28 cellular contexts compared by ENCODE assay signal in the genomic region with DNA sequence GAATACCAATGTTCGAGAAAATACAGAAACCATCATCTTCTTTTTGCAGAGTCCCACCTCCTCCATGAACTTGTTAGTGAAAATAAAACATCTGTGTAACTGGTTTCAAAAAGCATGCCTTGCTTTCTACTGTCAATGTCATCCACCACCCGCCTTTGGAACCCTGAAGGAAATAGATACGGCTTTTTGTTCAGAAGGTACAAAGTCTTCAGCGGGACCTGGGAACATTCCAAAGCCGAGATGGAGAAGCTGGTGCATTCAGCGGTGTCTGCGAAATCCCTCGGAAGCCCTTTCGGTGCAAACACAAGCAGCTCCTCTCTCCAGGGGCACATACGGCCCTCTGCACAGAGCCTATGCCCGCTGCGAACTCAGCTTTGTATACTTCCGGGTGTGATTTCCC.
DNase-seq lines count a peak whose midpoint lies in the region; ATAC-seq, FAIRE-seq and TF ChIP-seq lines count a peak whose summit lies in the region.
"Had no signal": no experiment of that assay in that cellular context is flagged by ENCODE, and none has a peak within 500 bp of the region (broad histone marks: within the 10 kb centered on the region; RNA-seq: fewer than 3 reads in every experiment).

No MANE protein-coding gene starts in this region.

- no peak for FAIRE-seq in small intestine (lab: Jason Lieb, UNC)
- FAIRE-seq: A204.1, GM12878, GM12892, GM18507, GM19239 had no signal

- peaks cover 12% of the 10 kb centered on the region for H3K27me3 Mint-ChIP-seq in endothelial cell (ENCODE audit: unreplicated experiment)
- H3K27me3 Mint-ChIP-seq: CD4-positive, alpha-beta memory T cell; CD4-positive, CD25-positive, alpha-beta regulatory T cell had no signal

- no peaks in the 10 kb centered on the region for H3K4me1 ChIP-seq in esophagus muscularis mucosa
- H3K4me1 ChIP-seq in lower lobe of right lung = no peaks in the 10 kb centered on the region
- H3K4me1 ChIP-seq in small intestine (ENCODE audit: control insufficient read depth in 2 of 2, insufficient read depth in 1 of 2, low read depth in 1 of 2, low read length in 1 of 2) = no peaks in the 10 kb centered on the region
- H3K4me1 ChIP-seq: BE2C, BLaER1 had no signal

- no peak for ATAC-seq in lower lobe of right lung
- ATAC-seq: GM12878 had no signal

- no peaks in the 10 kb centered on the region for H3K36me3 ChIP-seq in esophagus muscularis mucosa
- no peaks in the 10 kb centered on the region for H3K36me3 ChIP-seq in lower lobe of right lung
- no peaks in the 10 kb centered on the region for H3K36me3 ChIP-seq in small intestine (ENCODE audit: control insufficient read depth in 2 of 2, insufficient read depth in 2 of 2, low read length in 2 of 2)
- H3K36me3 ChIP-seq: BE2C, BLaER1 had no signal

- H3K4me3 ChIP-seq in esophagus muscularis mucosa (no peak overlapping the region), lower lobe of right lung (peak overlapping the region; percentile 8), small intestine (ENCODE audit: low read depth in 1 of 2, low read length in 2 of 2) (no peak overlapping the region)
- H3K4me3 ChIP-seq: BLaER1, GM12878 had no signal

- no peak for TF ChIP-seq EP300 in esophagus muscularis mucosa (IDR thresholded peaks at IDR 0.05)

- DNase-seq in esophagus muscularis mucosa (ENCODE audit: extremely low spot score) (peak; percentile 45), lower lobe of right lung (no peak), small intestine (peak; percentile 80), NCI-H2196 (lab: John Stamatoyannopoulos, UW; ENCODE audit: unreplicated experiment) (no peak), endothelial cell (ENCODE audit: low spot score) (no peak)
- no peak for DNase-seq in stimulated activated CD8-positive, alpha-beta memory T cell treated with anti-CD3 and anti-CD28 coated beads, Interleukin-4, amount 100 ng/mL, for 48 hours
- DNase-seq: 8988T; ACHN; BE2C; C1 segment of cervical spinal cord; CD4-positive, alpha-beta memory T cell; CD4-positive, CD25-positive, alpha-beta regulatory T cell; CD8-positive, alpha-beta memory T cell; COR-L47; DMS 273 treated with DMSO at 0.1 percent for 48 hours; DMS153; DMS53; DMS79; DND-41; EL; GDM1 had no signal

- TF ChIP-seq POLR2A in esophagus muscularis mucosa (IDR thresholded peaks at IDR 0.05; ENCODE audit: low read depth) = no peak

- peaks cover 21% of the 10 kb centered on the region for H3K36me3 Mint-ChIP-seq in endothelial cell (ENCODE audit: low read depth, unreplicated experiment)
- H3K36me3 Mint-ChIP-seq: CD14-positive monocyte; CD4-positive, alpha-beta memory T cell; CD4-positive, CD25-positive, alpha-beta regulatory T cell; CD8-positive, alpha-beta memory T cell had no signal

- H3K4me3 Mint-ChIP-seq in endothelial cell (ENCODE audit: unreplicated experiment) = no peak overlapping the region
- H3K4me3 Mint-ChIP-seq: CD14-positive monocyte; CD4-positive, alpha-beta memory T cell; CD4-positive, CD25-positive, alpha-beta regulatory T cell; CD8-positive, alpha-beta memory T cell had no signal

- no peak overlapping the region for H3K27ac Mint-ChIP-seq in endothelial cell (ENCODE audit: unreplicated experiment)
- H3K27ac Mint-ChIP-seq: CD14-positive monocyte; CD4-positive, alpha-beta memory T cell; CD4-positive, CD25-positive, alpha-beta regulatory T cell; CD8-positive, alpha-beta memory T cell had no signal

- peaks cover 49% of the 10 kb centered on the region for H3K9me3 Mint-ChIP-seq in endothelial cell (ENCODE audit: unreplicated experiment)
- H3K9me3 Mint-ChIP-seq: CD4-positive, alpha-beta memory T cell; CD8-positive, alpha-beta memory T cell had no signal

- no peak overlapping the region for H3K27ac ChIP-seq in esophagus muscularis mucosa (replicated peaks in 1 of 4)
- H3K27ac ChIP-seq in lower lobe of right lung = no peak overlapping the region
- H3K27ac ChIP-seq in small intestine (ENCODE audit: low read depth in 1 of 2, low read length in 1 of 2) = no peak overlapping the region
- H3K27ac ChIP-seq: BLaER1 had no signal

- H3K9me3 ChIP-seq in esophagus muscularis mucosa (no peaks in the 10 kb centered on the region), lower lobe of right lung (no peaks in the 10 kb centered on the region), small intestine (ENCODE audit: control insufficient read depth, low read depth) (no peaks in the 10 kb centered on the region)
- H3K9me3 ChIP-seq: BE2C, BLaER1 had no signal

- TF ChIP-seq CTCF in esophagus muscularis mucosa (IDR thresholded peaks at IDR 0.05) (no peak), lower lobe of right lung (IDR thresholded peaks at IDR 0.05) (no peak), endothelial cell (IDR thresholded peaks at IDR 0.05; ENCODE audit: unreplicated experiment) (no peak)

- 84% methylated on average over 13 of the region's 13 CpGs for WGBS in esophagus muscularis mucosa
- WGBS in small intestine, 3 donors = 27 to 82% (median 48%) methylated on average over 13 of the region's 13 CpGs

- intact Hi-C loops in esophagus muscularis mucosa (cut with DNase I) = no loop called here
- intact Hi-C loops in lower lobe of right lung (cut with DNase I) = no loop called here

- H3K4me1 Mint-ChIP-seq in endothelial cell (ENCODE audit: unreplicated experiment) = no peaks in the 10 kb centered on the region
- H3K4me1 Mint-ChIP-seq: CD14-positive monocyte; CD4-positive, alpha-beta memory T cell; CD4-positive, CD25-positive, alpha-beta regulatory T cell; CD8-positive, alpha-beta memory T cell had no signal

- peaks cover 0 to 19% (median 0%) of the 10 kb centered on the region in 4 donors for H3K27me3 ChIP-seq in esophagus muscularis mucosa
- peaks cover 4% of the 10 kb centered on the region for H3K27me3 ChIP-seq in lower lobe of right lung (ENCODE audit: low read depth)
- no peaks in the 10 kb centered on the region for H3K27me3 ChIP-seq in small intestine (ENCODE audit: control insufficient read depth in 2 of 2, insufficient read depth in 2 of 2, low read length in 2 of 2)
- H3K27me3 ChIP-seq: BLaER1 had no signal

Comparison
In these comparisons a context has a peak if more than half of its experiments do, and no peak if none do; other contexts are left out.
1. DNase-seq: peak in esophagus muscularis mucosa (single experiment) and small intestine (single experiment); none in lower lobe of right lung (single experiment), NCI-H2196 (single experiment), stimulated activated CD8-positive, alpha-beta memory T cell treated with anti-CD3 and anti-CD28 coated beads, Interleukin-4, amount 100 ng/mL, for 48 hours (single experiment) and endothelial cell (single experiment).